ENCODE assay signal across 17 cellular contexts in genomic region chr12:132214906-132215643, GRCh38.
"Had no signal": no experiment of that assay in that cellular context is flagged by ENCODE, and none has a peak within 500 bp of the region (broad histone marks: within the 10 kb centered on the region; RNA-seq: fewer than 3 reads in every experiment).

No MANE protein-coding gene starts in this region.

- H3K36me3 Mint-ChIP-seq: activated naive CD8-positive, alpha-beta T cell had no signal

- H3K27me3 ChIP-seq: upper lobe of left lung had no signal

- H3K36me3 ChIP-seq: heart left ventricle, lower lobe of right lung, suprapubic skin, upper lobe of left lung had no signal

- H3K9me3 ChIP-seq: heart left ventricle, lower lobe of right lung, suprapubic skin, upper lobe of left lung had no signal

- H3K4me1 ChIP-seq: heart left ventricle, lower lobe of right lung, suprapubic skin had no signal

- H3K27ac Mint-ChIP-seq: activated naive CD8-positive, alpha-beta T cell; activated T-helper 2 cell treated with anti-CD3 and anti-CD28 coated beads, Interferon-gamma antibody, Interleukin-2, Interleukin-4, amounts not matched to agents 10 μg/mL and 5 μg/mL and 100 μg/mL, durations not matched to agents 14 hours and 24 hours and 36 hours; nephron; progenitor cell of endocrine pancreas had no signal

- DNase-seq: activated CD4-positive, alpha-beta T cell treated with anti-CD3 and anti-CD28 coated beads for 1 hour; anterior cingulate cortex; effector CD8-positive, alpha-beta T cell; foreskin melanocyte; left colon; lower lobe of right lung; small intestine; stimulated activated CD4-positive, alpha-beta T cell treated with anti-CD3 and anti-CD28 coated beads, Interleukin-4, amount 100 ng/mL, for 24 hours; stimulated activated naive CD4-positive, alpha-beta T cell treated with Interleukin-2 at 50 U/mL for 16 hours; T-helper 9 cell; upper lobe of left lung had no signal

- H3K4me3 ChIP-seq: heart left ventricle, lower lobe of right lung, suprapubic skin, upper lobe of left lung had no signal

- H3K9me3 Mint-ChIP-seq: activated T-helper 2 cell treated with anti-CD3 and anti-CD28 coated beads, Interferon-gamma antibody, Interleukin-2, Interleukin-4, amounts not matched to agents 10 μg/mL and 5 μg/mL and 100 μg/mL, durations not matched to agents 14 hours and 24 hours and 36 hours had no signal

- ATAC-seq: heart left ventricle, left colon, lower lobe of right lung had no signal

- H3K4me3 Mint-ChIP-seq: activated naive CD8-positive, alpha-beta T cell; nephron had no signal

- H3K27ac ChIP-seq: heart left ventricle, lower lobe of right lung, suprapubic skin, upper lobe of left lung had no signal
